Comparison of ENCODE assay signal across 11 cellular contexts in the genomic region with DNA sequence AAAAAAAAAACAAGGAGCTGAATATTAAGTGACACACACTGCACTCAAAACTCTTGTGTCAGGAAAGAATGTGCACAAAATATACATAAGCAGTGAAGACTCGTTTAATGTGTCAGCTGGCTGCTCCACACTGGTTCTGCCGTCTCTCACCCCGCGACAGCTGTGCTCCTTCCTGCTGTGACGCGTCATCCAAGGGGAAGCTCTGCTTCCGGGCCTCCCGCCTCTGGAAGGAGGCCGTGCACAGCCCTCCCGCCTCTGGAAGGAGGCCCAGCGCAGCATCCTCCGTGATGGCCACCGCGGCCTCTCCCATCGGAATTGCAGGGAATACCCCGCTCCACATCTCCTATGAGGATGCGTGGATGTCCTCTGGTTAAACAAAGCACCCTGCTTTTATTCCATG.
DNase-seq lines count a peak whose midpoint lies in the region; ATAC-seq, FAIRE-seq and TF ChIP-seq lines count a peak whose summit lies in the region.
"Had no signal": no experiment of that assay in that cellular context is flagged by ENCODE, and none has a peak within 500 bp of the region (broad histone marks: within the 10 kb centered on the region; RNA-seq: fewer than 3 reads in every experiment).

No MANE protein-coding gene starts in this region.

- 68 to 81% methylated on average over 17 of the region's 17 CpGs for WGBS in sigmoid colon, 2 donors

- no peak for TF ChIP-seq POLR2A in sigmoid colon (IDR thresholded peaks at IDR 0.05)

- no peak for FAIRE-seq in RCC 7860 (lab: Jason Lieb, UNC)

- ATAC-seq in GM21825 (IDR thresholded peaks at IDR 0.05; ENCODE audit: unreplicated experiment) = no peak

- H3K9me3 ChIP-seq in left ventricle myocardium inferior (replicated peaks) (no peaks in the 10 kb centered on the region), sigmoid colon (no peaks in the 10 kb centered on the region)

- intact Hi-C loops in left ventricle myocardium inferior (cut with micrococcal nuclease) (no loop called here), sigmoid colon (cut with DNase I) (no loop called here)

- peak overlapping the region; percentile 83 for H3K27ac ChIP-seq in left ventricle myocardium inferior (replicated peaks)
- peak overlapping the region; percentile 69 to 80 (median 73) for H3K27ac ChIP-seq in sigmoid colon

- TF ChIP-seq CTCF in left ventricle myocardium inferior (IDR thresholded peaks at IDR 0.05; ENCODE audit: borderline replicate concordance) = no peak
- no peak for TF ChIP-seq CTCF in sigmoid colon (IDR thresholded peaks at IDR 0.05)

- peaks cover 89% of the 10 kb centered on the region for H3K4me1 ChIP-seq in left ventricle myocardium inferior
- peaks cover 0 to 99% (median 83%) of the 10 kb centered on the region in 4 donors for H3K4me1 ChIP-seq in sigmoid colon

- H3K27me3 ChIP-seq in left ventricle myocardium inferior (ENCODE audit: low read depth) = no peaks in the 10 kb centered on the region
- no peaks in the 10 kb centered on the region for H3K27me3 ChIP-seq in sigmoid colon

- TF ChIP-seq EP300 in sigmoid colon (IDR thresholded peaks at IDR 0.05) = peak in 2 of 4 donors; percentile 7 to 54

- peak; percentile 23 for DNase-seq in DMS 273 treated with DMSO at 0.1 percent for 48 hours (lab: John Stamatoyannopoulos, UW)
- DNase-seq in UCSD-AML1 (lab: John Stamatoyannopoulos, UW; ENCODE audit: unreplicated experiment) = peak; percentile 53
- DNase-seq in left ventricle myocardium inferior = peak; percentile 76
- peak; percentile 95 for DNase-seq in sigmoid colon
- no peak for DNase-seq in GF-D8 (lab: John Stamatoyannopoulos, UW)
- no peak for DNase-seq in central memory CD4-positive, alpha-beta T cell
- DNase-seq in RCC 7860 (ENCODE audit: low spot score) = no peak
- DNase-seq: activated T-cell treated with anti-CD3 and anti-CD28 coated beads for 4 hours; effector memory CD4-positive, alpha-beta T cell; NCI-H1048 had no signal

- H3K4me3 ChIP-seq in left ventricle myocardium inferior (no peak overlapping the region), sigmoid colon (no peak overlapping the region)

- H3K36me3 ChIP-seq in left ventricle myocardium inferior (no peaks in the 10 kb centered on the region), sigmoid colon (peaks cover 0 to 4% (median 0%) of the 10 kb centered on the region in 4 donors)

Comparison
In these comparisons a context has a peak if more than half of its experiments do, and no peak if none do; other contexts are left out.
1. DNase-seq: peak in DMS 273 treated with DMSO at 0.1 percent for 48 hours (single experiment), UCSD-AML1 (single experiment), left ventricle myocardium inferior (single experiment) and sigmoid colon (single experiment); none in GF-D8 (single experiment), central memory CD4-positive, alpha-beta T cell (single experiment) and RCC 7860 (single experiment).